In the genomic region with DNA sequence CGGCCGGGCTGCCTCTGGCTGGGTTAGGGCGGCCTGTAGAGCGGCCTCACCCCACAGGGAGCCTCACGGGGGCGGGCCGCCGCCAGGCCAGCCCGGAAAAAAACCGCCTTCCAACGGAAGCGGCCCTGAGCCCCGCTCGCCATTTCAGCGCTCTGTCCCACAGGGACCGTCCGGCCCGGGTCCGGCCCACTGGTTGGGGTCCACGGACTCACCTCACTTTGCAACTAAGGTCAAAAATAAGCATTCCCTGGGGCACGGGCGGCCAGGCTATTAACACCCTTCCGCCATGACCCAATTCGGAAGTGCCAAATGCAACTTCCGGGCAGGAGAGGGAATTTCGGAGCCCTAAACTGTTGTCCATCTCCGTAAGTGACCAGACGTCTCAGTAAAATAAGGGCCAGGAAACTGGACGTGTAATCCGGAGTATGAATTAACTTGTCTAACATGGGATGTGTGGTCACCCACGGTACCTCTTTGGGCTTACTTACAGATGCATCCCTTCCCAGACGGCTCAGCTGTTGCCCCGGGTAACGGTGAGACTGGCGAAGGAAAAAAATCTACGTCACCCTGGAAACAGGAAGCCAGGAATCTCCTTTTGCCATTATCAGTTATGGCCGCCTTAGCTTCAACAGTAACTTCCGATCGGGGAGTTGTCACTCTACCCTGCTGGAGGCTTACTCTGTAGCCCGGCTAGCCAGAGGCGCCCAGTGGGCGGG, we compare ENCODE assay signal across 1 cellular context.
TF ChIP-seq lines count a peak whose summit lies in the region.

A gene with protein sequence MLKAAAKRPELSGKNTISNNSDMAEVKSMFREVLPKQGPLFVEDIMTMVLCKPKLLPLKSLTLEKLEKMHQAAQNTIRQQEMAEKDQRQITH (minus strand): TSS at position 548 of the 716 bp plus-strand sequence. CDS start 1,023 bp downstream, outside the sequence.

TF ChIP-seq in IMR-90, 13 proteins besides CTCF, POLR2A, EP300 and RAD21:
- TF ChIP-seq FOS (IDR thresholded peaks at IDR 0.05; ENCODE audit: low read depth, low read length) (no peak), MXI1 (IDR thresholded peaks at IDR 0.05; ENCODE audit: borderline replicate concordance, low read depth, low read length) (0 out of 2 replicates have a peak, but pooled peaks have one; percentile 14), RFX5 (IDR thresholded peaks at IDR 0.05; ENCODE audit: low read depth, low read length) (peak; percentile 77), MAZ (IDR thresholded peaks at IDR 0.05; ENCODE audit: borderline replicate concordance, low read depth, low read length) (peak; percentile 78), CHD1 (IDR thresholded peaks at IDR 0.05; ENCODE audit: low read depth, low read length) (no peak; the same call in 1 of the 2 replicates)
- TF ChIP-seq, protein P1, sequence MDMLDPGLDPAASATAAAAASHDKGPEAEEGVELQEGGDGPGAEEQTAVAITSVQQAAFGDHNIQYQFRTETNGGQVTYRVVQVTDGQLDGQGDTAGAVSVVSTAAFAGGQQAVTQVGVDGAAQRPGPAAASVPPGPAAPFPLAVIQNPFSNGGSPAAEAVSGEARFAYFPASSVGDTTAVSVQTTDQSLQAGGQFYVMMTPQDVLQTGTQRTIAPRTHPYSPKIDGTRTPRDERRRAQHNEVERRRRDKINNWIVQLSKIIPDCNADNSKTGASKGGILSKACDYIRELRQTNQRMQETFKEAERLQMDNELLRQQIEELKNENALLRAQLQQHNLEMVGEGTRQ (IDR thresholded peaks at IDR 0.05; ENCODE audit: low read depth, low read length): 0 out of 2 replicates have a peak, but pooled peaks have one; percentile 5
- TF ChIP-seq, protein P2, sequence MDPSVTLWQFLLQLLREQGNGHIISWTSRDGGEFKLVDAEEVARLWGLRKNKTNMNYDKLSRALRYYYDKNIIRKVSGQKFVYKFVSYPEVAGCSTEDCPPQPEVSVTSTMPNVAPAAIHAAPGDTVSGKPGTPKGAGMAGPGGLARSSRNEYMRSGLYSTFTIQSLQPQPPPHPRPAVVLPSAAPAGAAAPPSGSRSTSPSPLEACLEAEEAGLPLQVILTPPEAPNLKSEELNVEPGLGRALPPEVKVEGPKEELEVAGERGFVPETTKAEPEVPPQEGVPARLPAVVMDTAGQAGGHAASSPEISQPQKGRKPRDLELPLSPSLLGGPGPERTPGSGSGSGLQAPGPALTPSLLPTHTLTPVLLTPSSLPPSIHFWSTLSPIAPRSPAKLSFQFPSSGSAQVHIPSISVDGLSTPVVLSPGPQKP (IDR thresholded peaks at IDR 0.05; ENCODE audit: borderline replicate concordance, low read depth, low read length): peak; percentile 69; the same call in 1 of the 2 replicates
